ENCODE assay signal across 15 cellular contexts in genomic region chr21:34870246-34870645, GRCh38.
"Had no signal": no experiment of that assay in that cellular context is flagged by ENCODE, and none has a peak within 500 bp of the region (broad histone marks: within the 10 kb centered on the region; RNA-seq: fewer than 3 reads in every experiment).

No MANE protein-coding gene starts in this region.

- DNase-seq: activated CD4-positive, alpha-beta T cell treated with anti-CD3 and anti-CD28 coated beads, Interleukin-2, amount 50 U/mL, for 1 hour; activated CD4-positive, CD25-positive, alpha-beta regulatory T cell; activated naive CD4-positive, alpha-beta T cell treated with anti-CD3 and anti-CD28 coated beads, Interleukin-2, amount 50 U/mL, for 16 hours; activated T-cell treated with anti-CD3 and anti-CD28 coated beads for 4 hours; body of pancreas; effector memory CD4-positive, alpha-beta T cell; hippocampal formation; naive thymus-derived CD4-positive, alpha-beta T cell; posterior cingulate gyrus; small intestine had no signal

- H3K4me3 ChIP-seq: body of pancreas had no signal

- ATAC-seq: activated T-helper 17 cell treated with anti-CD3 and anti-CD28 coated beads, Interleukin-2, amount 50 U/mL, for 72 hours; body of pancreas; naive thymus-derived CD4-positive, alpha-beta T cell; stimulated activated effector memory CD8-positive, alpha-beta T cell treated with anti-CD3 and anti-CD28 coated beads, Interleukin-12 subunit alpha, Interleukin-12 subunit beta, amount 100 ng/mL, for 72 hours had no signal

- H3K27me3 ChIP-seq: body of pancreas, neutrophil had no signal

- H3K4me1 ChIP-seq: body of pancreas had no signal

- H3K27ac ChIP-seq: body of pancreas, neutrophil had no signal

- H3K4me3 Mint-ChIP-seq: activated T-helper 17 cell treated with anti-CD3 and anti-CD28 coated beads, Interleukin-2, amount 50 U/mL, for 72 hours; central memory CD8-positive, alpha-beta T cell; naive thymus-derived CD4-positive, alpha-beta T cell; stimulated activated effector memory CD8-positive, alpha-beta T cell treated with anti-CD3 and anti-CD28 coated beads, Interleukin-12 subunit alpha, Interleukin-12 subunit beta, amount 100 ng/mL, for 72 hours; T-helper 1 cell treated with Interleukin-12 subunit alpha and Interleukin-12 subunit beta and Interleukin-4 antibody, amounts not matched to agents 30 μg/mL and 1 μg/mL, for 36 hours had no signal

- H3K27me3 Mint-ChIP-seq: activated T-helper 17 cell treated with anti-CD3 and anti-CD28 coated beads, Interleukin-2, amount 50 U/mL, for 72 hours; central memory CD8-positive, alpha-beta T cell; naive thymus-derived CD4-positive, alpha-beta T cell had no signal

- H3K9me3 ChIP-seq: body of pancreas, neutrophil had no signal

- H3K27ac Mint-ChIP-seq: T-helper 1 cell treated with Interleukin-12 subunit alpha and Interleukin-12 subunit beta and Interleukin-4 antibody, amounts not matched to agents 30 μg/mL and 1 μg/mL, for 36 hours had no signal

- H3K9me3 Mint-ChIP-seq: activated T-helper 17 cell treated with anti-CD3 and anti-CD28 coated beads, Interleukin-2, amount 50 U/mL, for 72 hours; central memory CD8-positive, alpha-beta T cell; stimulated activated effector memory CD8-positive, alpha-beta T cell treated with anti-CD3 and anti-CD28 coated beads, Interleukin-12 subunit alpha, Interleukin-12 subunit beta, amount 100 ng/mL, for 72 hours; T-helper 1 cell treated with Interleukin-12 subunit alpha and Interleukin-12 subunit beta and Interleukin-4 antibody, amounts not matched to agents 30 μg/mL and 1 μg/mL, for 36 hours had no signal
